Comparison of ENCODE assay signal across 24 cellular contexts in genomic region chr16:50991436-50991835, GRCh38.
"Had no signal": no experiment of that assay in that cellular context is flagged by ENCODE, and none has a peak within 500 bp of the region (broad histone marks: within the 10 kb centered on the region; RNA-seq: fewer than 3 reads in every experiment).

No MANE protein-coding gene starts in this region.

- H3K27me3 ChIP-seq: colonic mucosa, esophagus muscularis mucosa, esophagus squamous epithelium, foreskin keratinocyte, gastrocnemius medialis, gastroesophageal sphincter, heart left ventricle, heart right ventricle had no signal

- H3K4me3 ChIP-seq: colonic mucosa, coronary artery, dorsolateral prefrontal cortex, esophagus muscularis mucosa, esophagus squamous epithelium, gastrocnemius medialis, gastroesophageal sphincter, heart left ventricle, heart right ventricle had no signal

- H3K36me3 ChIP-seq: colonic mucosa, esophagus muscularis mucosa, esophagus squamous epithelium, gastrocnemius medialis, gastroesophageal sphincter, heart left ventricle, heart right ventricle had no signal

- DNase-seq: colonic mucosa; cortex of kidney; dermis blood vessel endothelial cell; dorsolateral prefrontal cortex; effector CD4-positive, alpha-beta T cell; effector CD8-positive, alpha-beta T cell; effector memory CD4-positive, alpha-beta T cell; effector memory CD8-positive, alpha-beta T cell; endodermal cell; erythroblast; esophagus squamous epithelium; foreskin fibroblast; foreskin keratinocyte; foreskin melanocyte; gastrocnemius medialis; glutamatergic neuron; head of caudate nucleus; heart left ventricle; heart right ventricle had no signal

- H3K27ac ChIP-seq: colonic mucosa, coronary artery, dorsolateral prefrontal cortex, epithelial cell of prostate, esophagus muscularis mucosa, esophagus squamous epithelium, foreskin keratinocyte, gastrocnemius medialis, gastroesophageal sphincter, heart left ventricle, heart right ventricle had no signal

- H3K9me3 ChIP-seq: colonic mucosa, esophagus squamous epithelium, gastrocnemius medialis, gastroesophageal sphincter had no signal

- ATAC-seq: effector memory CD8-positive, alpha-beta T cell; esophagus mucosa; foreskin keratinocyte; gastrocnemius medialis; gastroesophageal sphincter; heart left ventricle; heart right ventricle had no signal

- H3K4me1 ChIP-seq: colonic mucosa, esophagus muscularis mucosa, esophagus squamous epithelium, foreskin keratinocyte, gastrocnemius medialis, gastroesophageal sphincter, heart left ventricle, heart right ventricle had no signal
